ENCODE assay signal across 8 cellular contexts in the genomic region with DNA sequence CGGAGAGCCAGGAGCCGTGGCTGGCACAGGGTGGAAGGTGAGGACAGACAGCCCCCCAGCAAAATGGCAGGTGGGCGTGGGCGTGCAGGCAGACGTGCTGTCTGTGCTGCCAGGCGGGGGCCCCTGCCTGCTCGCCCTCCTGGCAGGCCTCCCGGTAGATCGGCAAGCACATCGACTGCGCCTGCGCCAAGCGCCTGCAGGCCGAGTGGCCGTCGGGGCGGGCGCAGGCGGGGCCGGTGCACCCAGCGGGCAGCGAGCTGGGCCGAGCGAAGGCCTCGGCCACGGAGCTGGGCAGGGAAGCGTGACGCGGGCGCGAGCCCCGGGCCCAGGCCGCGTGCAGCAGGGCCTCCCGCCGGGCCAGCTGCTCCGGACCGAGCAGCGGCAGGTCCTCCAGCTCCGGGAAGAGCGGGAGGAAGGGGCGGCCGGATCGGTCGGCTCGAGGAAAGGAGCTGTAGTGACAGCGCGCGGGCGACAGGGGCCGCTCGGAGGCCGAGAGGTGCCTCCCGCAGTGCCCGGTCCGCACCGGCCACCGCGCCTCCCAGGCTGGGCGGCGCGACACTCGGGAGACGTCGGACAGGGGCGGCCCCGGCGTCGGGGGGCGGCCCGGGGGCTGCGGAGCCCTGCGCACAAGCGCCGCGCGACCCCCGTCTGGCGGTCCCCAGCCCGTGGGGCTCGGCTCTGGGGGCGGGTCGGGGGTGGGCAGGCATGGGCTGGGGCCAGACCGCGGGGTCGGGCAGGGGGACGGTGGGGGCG. TPM values are rescaled to one million over a fixed set of nuclear protein-coding genes. Genes with fewer than 3 reads are reported as not detected.
DNase-seq lines count a peak whose midpoint lies in the region; ATAC-seq and TF ChIP-seq lines count a peak whose summit lies in the region.

No MANE protein-coding gene starts in this region.

- H3K4me3 Mint-ChIP-seq in memory B cell, result no peak overlapping the region

- H3K27ac ChIP-seq in transverse colon, result no peak overlapping the region

- ATAC-seq in memory B cell (ENCODE audit: low read depth) (peak; percentile 38), GM21737 (IDR thresholded peaks at IDR 0.05; ENCODE audit: unreplicated experiment) (no peak)

- DNase-seq in BE2C (peak; percentile 88), HFF-Myc (ENCODE audit: extremely low read depth, low read depth) (peak; percentile 9), SHP77 (lab: John Stamatoyannopoulos, UW) (peak; percentile 71 to 89), epithelial cell of proximal tubule (ENCODE audit: low read depth) (no peak), memory B cell (ENCODE audit: low spot score in 2 of 2) (no peak), transverse colon (peak; percentile 68)
- DNase-seq in activated effector memory CD4-positive, alpha-beta T cell treated with Interleukin-2 at 50 U/mL for 16 hours, result no peak

- H3K36me3 Mint-ChIP-seq in memory B cell, result no peaks in the 10 kb centered on the region

- peaks cover 9% of the 10 kb centered on the region for H3K27me3 Mint-ChIP-seq in memory B cell

- no peak overlapping the region for H3K27ac Mint-ChIP-seq in memory B cell

- in situ Hi-C loops in transverse colon (cut with MboI; ENCODE audit: low pct_ligation_motif_present in 1 of 4, low pct_unique_long_range_greater_than_20kb in 1 of 4, low sequenced_read_pairs in 3 of 4), result no loop called here

- 5% methylated on average over 33 of the region's 88 CpGs; no CpG with 5 or more reads in 1 of the 2 donors for WGBS in transverse colon (ENCODE audit: low coverage in 1 of 2), 2 donors

- no peak for TF ChIP-seq EP300 in transverse colon (IDR thresholded peaks at IDR 0.05; ENCODE audit: low read depth)

- no peak for TF ChIP-seq POLR2A in transverse colon (IDR thresholded peaks at IDR 0.05)

- H3K4me3 ChIP-seq in BE2C (ENCODE audit: low read depth, low read length), result peak overlapping the region; percentile 45
- H3K4me3 ChIP-seq in HFF-Myc (replicated peaks; ENCODE audit: low read depth, low read length), result no peak overlapping the region; the same call in 1 of the 2 replicates
- peak overlapping the region; percentile 44 for H3K4me3 ChIP-seq in epithelial cell of proximal tubule (ENCODE audit: low read depth, low read length)
- peak overlapping the region; percentile 22 to 50 (median 32) for H3K4me3 ChIP-seq in transverse colon

- H3K9me3 ChIP-seq in BE2C (no peaks in the 10 kb centered on the region), transverse colon (no peaks in the 10 kb centered on the region)

- H3K9me3 Mint-ChIP-seq in memory B cell, result no peaks in the 10 kb centered on the region

- TF ChIP-seq CTCF in BE2C (IDR thresholded peaks at IDR 0.05; ENCODE audit: low read depth, low read length) (peak; percentile 41), HFF-Myc (IDR thresholded peaks at IDR 0.05; ENCODE audit: low read depth, low read length, missing control alignments) (peak; percentile 15), epithelial cell of proximal tubule (conservative IDR thresholded peaks at IDR 0.05; ENCODE audit: low read depth, low read length) (peak; percentile 43), transverse colon (IDR thresholded peaks at IDR 0.05) (peak; percentile 44 to 71 (median 56))

- intact Hi-C loops in transverse colon (cut with DNase I; ENCODE audit: low total_unique reads), result no loop called here

- H3K4me1 ChIP-seq in BE2C (peaks cover 16% of the 10 kb centered on the region), transverse colon (peaks cover 10 to 19% (median 16%) of the 10 kb centered on the region in 4 donors)

- H3K27me3 ChIP-seq in BE2C (no peaks in the 10 kb centered on the region), transverse colon (peaks cover 12% of the 10 kb centered on the region)

- H3K36me3 ChIP-seq in BE2C (no peaks in the 10 kb centered on the region), transverse colon (no peaks in the 10 kb centered on the region)

- peaks cover 19% of the 10 kb centered on the region for H3K4me1 Mint-ChIP-seq in memory B cell

RNA-seq across cellular contexts. Expression of gene GRIN2C, which starts 16.9 kb away (rescaled TPM):
- 0.11 TPM for polyA plus RNA-seq in BE2C (2012; ENCODE audit: insufficient read depth, insufficient read length, low read depth)
- total RNA-seq in epithelial cell of proximal tubule (not detected in 2 replicates), transverse colon (under 1 TPM in 2 of 4 donors, not detected in 2; 0.27 to 0.40 TPM)

RNA-seq across cellular contexts. Expression of gene FDXR, which starts 30.0 kb away (rescaled TPM):
- 13.3 TPM for polyA plus RNA-seq in BE2C (2012; ENCODE audit: insufficient read depth, insufficient read length, low read depth)
- total RNA-seq in epithelial cell of proximal tubule (21.9 and 31.5 TPM in 2 replicates), transverse colon (10 to 100 TPM in 2 of 4 donors, 1 to 10 TPM in 2; 5.8 to 16.2 (median 10.4) TPM)

RNA-seq across cellular contexts. Expression of gene FADS6, which starts 50.7 kb away (rescaled TPM):
- polyA plus RNA-seq in BE2C (2012; ENCODE audit: insufficient read depth, insufficient read length, low read depth), result not detected
- total RNA-seq in epithelial cell of proximal tubule (not detected in 2 replicates), transverse colon (10 to 100 TPM in 1 of 4 donors, 1 to 10 TPM in 1, under 1 TPM in 1, not detected in 1; 0.64 to 25.8 (median 3.7) TPM)

Comparison
In these comparisons a context has a peak if more than half of its experiments do, and no peak if none do; other contexts are left out.
1. DNase-seq: peak in BE2C (single experiment), HFF-Myc (single experiment), SHP77 (2 of 2) and transverse colon (single experiment); none in epithelial cell of proximal tubule (single experiment), memory B cell (0 of 2) and activated effector memory CD4-positive, alpha-beta T cell treated with Interleukin-2 at 50 U/mL for 16 hours (single experiment).
2. Peak in every context shown above with its lines, with median percentiles within 50 percentile points of each other: CTCF ChIP-seq.